1 cellular context compared by ENCODE assay signal in the genomic region with DNA sequence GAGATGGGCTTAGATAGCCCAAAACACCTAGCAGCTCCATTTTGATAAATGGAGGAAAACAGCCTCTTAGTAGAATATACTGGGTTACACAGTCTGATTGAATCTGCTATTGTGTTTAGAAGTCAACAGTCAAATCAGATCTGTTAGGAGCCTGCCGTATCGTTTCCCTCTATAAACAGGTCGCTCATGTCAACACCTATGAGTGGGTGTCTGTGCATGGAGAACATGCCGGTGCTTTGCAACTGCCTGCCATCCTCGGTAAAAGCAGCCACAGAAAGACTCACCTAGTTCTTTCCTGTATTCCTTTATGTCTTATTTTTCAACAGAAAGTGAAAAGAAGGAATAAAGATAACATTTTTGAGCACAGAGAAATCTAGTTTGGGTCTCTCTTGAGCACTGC.
TF ChIP-seq lines count a peak whose summit lies in the region.

No MANE protein-coding gene starts in this region.

TF ChIP-seq in WTC11, 78 proteins besides CTCF, POLR2A, EP300 and RAD21 (continued from another document):
- TF ChIP-seq, protein P1, sequence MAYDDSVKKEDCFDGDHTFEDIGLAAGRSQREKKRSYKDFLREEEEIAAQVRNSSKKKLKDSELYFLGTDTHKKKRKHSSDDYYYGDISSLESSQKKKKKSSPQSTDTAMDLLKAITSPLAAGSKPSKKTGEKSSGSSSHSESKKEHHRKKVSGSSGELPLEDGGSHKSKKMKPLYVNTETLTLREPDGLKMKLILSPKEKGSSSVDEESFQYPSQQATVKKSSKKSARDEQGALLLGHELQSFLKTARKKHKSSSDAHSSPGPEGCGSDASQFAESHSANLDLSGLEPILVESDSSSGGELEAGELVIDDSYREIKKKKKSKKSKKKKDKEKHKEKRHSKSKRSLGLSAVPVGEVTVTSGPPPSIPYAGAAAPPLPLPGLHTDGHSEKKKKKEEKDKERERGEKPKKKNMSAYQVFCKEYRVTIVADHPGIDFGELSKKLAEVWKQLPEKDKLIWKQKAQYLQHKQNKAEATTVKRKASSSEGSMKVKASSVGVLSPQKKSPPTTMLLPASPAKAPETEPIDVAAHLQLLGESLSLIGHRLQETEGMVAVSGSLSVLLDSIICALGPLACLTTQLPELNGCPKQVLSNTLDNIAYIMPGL (CRISPR knock-in tag; IDR thresholded peaks at IDR 0.05), result no peak
